8 cellular contexts compared by ENCODE assay signal in genomic region chr1:182962554-182963115, GRCh38. TPM values are rescaled to one million over a fixed set of nuclear protein-coding genes. Genes with fewer than 3 reads are reported as not detected.
A peak's percentile ranks its signal among the peaks of the same experiment; 100 is the strongest.
DNase-seq lines count a peak whose midpoint lies in the region; ATAC-seq lines count a peak whose summit lies in the region.

No MANE protein-coding gene starts in this region.

- ATAC-seq in GM19397 (IDR thresholded peaks at IDR 0.05; ENCODE audit: unreplicated experiment) (peak; percentile 90), HG03442 (IDR thresholded peaks at IDR 0.05; ENCODE audit: unreplicated experiment) (peak; percentile 97)

- POLR2A ChIA-PET in activated CD4-positive, alpha-beta memory T cell treated with anti-CD3 and anti-CD28 coated beads, Interleukin-2, amount 10 ng/mL, durations not matched to agents 7 days and 5 days (lab: Charles Lee): no interaction called here

- H2AFZ ChIP-seq in neuronal stem cell (ENCODE audit: low read length): peak overlapping the region; percentile 76

- no peaks in the 10 kb centered on the region for H3K36me3 ChIP-seq in neuronal stem cell (replicated peaks in 1 of 2; ENCODE audit: control insufficient read depth in 2 of 2, insufficient read depth in 2 of 2, low read length in 2 of 2)

- H3K18ac ChIP-seq in neuronal stem cell (ENCODE audit: low read length): no peak overlapping the region

- H3K9me3 ChIP-seq in neuronal stem cell (replicated peaks in 1 of 2; ENCODE audit: control insufficient read depth in 2 of 2, insufficient read depth in 1 of 2, low read depth in 1 of 2, low read length in 2 of 2): no peaks in the 10 kb centered on the region

- no peak overlapping the region for H3K4me2 ChIP-seq in neuronal stem cell (ENCODE audit: insufficient read depth, low read length, poor library complexity, severe bottlenecking)

- no peak overlapping the region for H2BK12ac ChIP-seq in neuronal stem cell (ENCODE audit: low read length)

- peak; percentile 89 for DNase-seq in DMS53 treated with DMSO at 0.1 percent for 48 hours (lab: John Stamatoyannopoulos, UW; ENCODE audit: unreplicated experiment)
- peak; percentile 76 for DNase-seq in NCI-H226
- DNase-seq in activated CD4-positive, alpha-beta memory T cell treated with anti-CD3 and anti-CD28 coated beads, Interleukin-2, amount 10 ng/mL, durations not matched to agents 7 days and 5 days: peak; percentile 41
- peak; percentile 66 for DNase-seq in globus pallidus (ENCODE audit: low spot score)
- peak; percentile 77 for DNase-seq in neuronal stem cell (ENCODE audit: low spot score)
- no peak for DNase-seq in activated CD4-positive, CD25-positive, alpha-beta regulatory T cell (lab: John Stamatoyannopoulos, UW)

- H4K8ac ChIP-seq in neuronal stem cell (ENCODE audit: low read depth, low read length): no peak overlapping the region

- H3K27ac ChIP-seq in neuronal stem cell (replicated peaks; ENCODE audit: low read length): no peak overlapping the region

- H3K4me3 ChIP-seq in neuronal stem cell (ENCODE audit: low read length in 2 of 2): peak overlapping the region in 1 of 2 donors; percentile 13

- H4K91ac ChIP-seq in neuronal stem cell (ENCODE audit: low read depth, low read length, poor library complexity): no peak overlapping the region

- H3K79me1 ChIP-seq in neuronal stem cell (ENCODE audit: low read depth, low read length): no peaks in the 10 kb centered on the region

- H3K9me3 Mint-ChIP-seq in activated CD4-positive, alpha-beta memory T cell treated with anti-CD3 and anti-CD28 coated beads, Interleukin-2, amount 10 ng/mL, durations not matched to agents 7 days and 5 days: no peaks in the 10 kb centered on the region

- CTCF ChIA-PET in activated CD4-positive, alpha-beta memory T cell treated with anti-CD3 and anti-CD28 coated beads, Interleukin-2, amount 10 ng/mL, durations not matched to agents 7 days and 5 days (lab: Charles Lee): interaction anchor here (0.7 to 1.3 kb wide), 5 partner anchors 11 to 265 kb away, joined by 3 to 6 read pairs (median 3); no protein-coding TSS in a partner anchor

- no CpG with 5 or more reads among the region's 6 CpGs for WGBS in neuronal stem cell (ENCODE audit: extremely low coverage in 2 of 2, insufficient read length in 2 of 2, insufficient replicate concordance in 1 of 2), 2 donors

- H3K4me1 ChIP-seq in neuronal stem cell (ENCODE audit: control insufficient read depth in 2 of 2, insufficient read depth in 1 of 2, low read depth in 1 of 2, low read length in 2 of 2): peaks cover 4 to 7% of the 10 kb centered on the region in 2 donors

- peaks cover 3% of the 10 kb centered on the region for H3K4me1 Mint-ChIP-seq in activated CD4-positive, alpha-beta memory T cell treated with anti-CD3 and anti-CD28 coated beads, Interleukin-2, amount 10 ng/mL, durations not matched to agents 7 days and 5 days

- H2BK5ac ChIP-seq in neuronal stem cell (ENCODE audit: low read length): no peak overlapping the region

- H3K4ac ChIP-seq in neuronal stem cell (ENCODE audit: low read length): no peak overlapping the region

- H3K27ac Mint-ChIP-seq in activated CD4-positive, alpha-beta memory T cell treated with anti-CD3 and anti-CD28 coated beads, Interleukin-2, amount 10 ng/mL, durations not matched to agents 7 days and 5 days: no peak overlapping the region

- H2BK120ac ChIP-seq in neuronal stem cell (ENCODE audit: low read depth, low read length): no peak overlapping the region

- no peak overlapping the region for H3K9ac ChIP-seq in neuronal stem cell (ENCODE audit: low read depth, low read length, poor library complexity)

- H3K23ac ChIP-seq in neuronal stem cell (ENCODE audit: low read depth, low read length, poor library complexity): no peak overlapping the region

- no peaks in the 10 kb centered on the region for H3K27me3 ChIP-seq in neuronal stem cell (ENCODE audit: control insufficient read depth in 3 of 3, insufficient read depth in 3 of 3, low read depth in 1 of 3, low read length in 3 of 3)

- no peak overlapping the region for H3K14ac ChIP-seq in neuronal stem cell (ENCODE audit: low read length)

- H3K27me3 Mint-ChIP-seq in activated CD4-positive, alpha-beta memory T cell treated with anti-CD3 and anti-CD28 coated beads, Interleukin-2, amount 10 ng/mL, durations not matched to agents 7 days and 5 days: peaks cover 2% of the 10 kb centered on the region

- no peak overlapping the region for H3K4me3 Mint-ChIP-seq in activated CD4-positive, alpha-beta memory T cell treated with anti-CD3 and anti-CD28 coated beads, Interleukin-2, amount 10 ng/mL, durations not matched to agents 7 days and 5 days

- H2AK5ac ChIP-seq in neuronal stem cell (ENCODE audit: low read depth, low read length): no peak overlapping the region

- H3K36me3 Mint-ChIP-seq in activated CD4-positive, alpha-beta memory T cell treated with anti-CD3 and anti-CD28 coated beads, Interleukin-2, amount 10 ng/mL, durations not matched to agents 7 days and 5 days (ENCODE audit: low read depth): no peaks in the 10 kb centered on the region

- H2BK15ac ChIP-seq in neuronal stem cell (ENCODE audit: low read length): no peak overlapping the region

RNA-seq across cellular contexts. Expression of gene SHCBP1L, which starts 9.7 kb away (rescaled TPM):
- total RNA-seq in activated CD4-positive, alpha-beta memory T cell treated with anti-CD3 and anti-CD28 coated beads, Interleukin-2, amount 10 ng/mL, durations not matched to agents 7 days and 5 days: not detected
- polyA plus RNA-seq in neuronal stem cell (2013, experiment 1 of 2): not detected
- polyA plus RNA-seq in neuronal stem cell (2013, experiment 2 of 2): not detected

Comparison
In these comparisons a context has a peak if more than half of its experiments do, and no peak if none do; other contexts are left out.
1. DNase-seq: peak in DMS53 treated with DMSO at 0.1 percent for 48 hours (single experiment), NCI-H226 (single experiment), activated CD4-positive, alpha-beta memory T cell treated with anti-CD3 and anti-CD28 coated beads, Interleukin-2, amount 10 ng/mL, durations not matched to agents 7 days and 5 days (single experiment), globus pallidus (single experiment) and neuronal stem cell (single experiment); none in activated CD4-positive, CD25-positive, alpha-beta regulatory T cell (0 of 4).